ENCODE assay signal across 2 cellular contexts in genomic region chr6:167896648-167897047, GRCh38.
TF ChIP-seq lines count a peak whose summit lies in the region.

No MANE protein-coding gene starts in this region.

TF ChIP-seq in GM23338, 12 proteins besides CTCF, POLR2A, EP300 and RAD21 (continued from another document):
- TF ChIP-seq REST (IDR thresholded peaks at IDR 0.05; ENCODE audit: unreplicated experiment), result no peak
- TF ChIP-seq EZH2phosphoT487 (IDR thresholded peaks at IDR 0.05; ENCODE audit: unreplicated experiment), result no peak
- TF ChIP-seq STAT1 (IDR thresholded peaks at IDR 0.05; ENCODE audit: unreplicated experiment), result no peak
- TF ChIP-seq, protein P1, sequence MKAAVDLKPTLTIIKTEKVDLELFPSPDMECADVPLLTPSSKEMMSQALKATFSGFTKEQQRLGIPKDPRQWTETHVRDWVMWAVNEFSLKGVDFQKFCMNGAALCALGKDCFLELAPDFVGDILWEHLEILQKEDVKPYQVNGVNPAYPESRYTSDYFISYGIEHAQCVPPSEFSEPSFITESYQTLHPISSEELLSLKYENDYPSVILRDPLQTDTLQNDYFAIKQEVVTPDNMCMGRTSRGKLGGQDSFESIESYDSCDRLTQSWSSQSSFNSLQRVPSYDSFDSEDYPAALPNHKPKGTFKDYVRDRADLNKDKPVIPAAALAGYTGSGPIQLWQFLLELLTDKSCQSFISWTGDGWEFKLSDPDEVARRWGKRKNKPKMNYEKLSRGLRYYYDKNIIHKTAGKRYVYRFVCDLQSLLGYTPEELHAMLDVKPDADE (IDR thresholded peaks at IDR 0.05), result no peak
- no peak for TF ChIP-seq CREB1 (CRISPR knock-in tag; IDR thresholded peaks at IDR 0.05; ENCODE audit: low read depth)

TF ChIP-seq in K562, 482 proteins besides CTCF, POLR2A, EP300 and RAD21 (continued from another document):
- TF ChIP-seq TRIM24 (IDR thresholded peaks at IDR 0.05) (0 out of 4 replicates have a peak, but pooled peaks of 1 of the 2 experiments have one; percentile 9), ARID1B (IDR thresholded peaks at IDR 0.05) (peak; percentile 90), CBFA2T2 (conservative IDR thresholded peaks at IDR 0.05) (peak; percentile 66), ETV5 (CRISPR knock-in tag; IDR thresholded peaks at IDR 0.05; ENCODE audit: low read depth) (0 out of 2 replicates have a peak, but pooled peaks have one; percentile 23), NCOR1 (IDR thresholded peaks at IDR 0.05) (peak; percentile 73), SOX6 (IDR thresholded peaks at IDR 0.05) (no peak), HDAC8 (tag; IDR thresholded peaks at IDR 0.05) (no peak), HDAC3 (IDR thresholded peaks at IDR 0.05; ENCODE audit: borderline replicate concordance, partially characterized antibody) (peak; percentile 47), CXXC5 (CRISPR knock-in tag; IDR thresholded peaks at IDR 0.05) (0 out of 2 replicates have a peak, but pooled peaks have one; percentile 12), ZKSCAN3 (CRISPR knock-in tag; IDR thresholded peaks at IDR 0.05) (no peak), TAL1 (IDR thresholded peaks at IDR 0.05) (peak; percentile 82), PML (IDR thresholded peaks at IDR 0.05; ENCODE audit: low read length) (peak; percentile 27; the same call in 1 of the 2 replicates), SMAD3 (CRISPR knock-in tag; conservative IDR thresholded peaks at IDR 0.05) (no peak), GATAD2B (IDR thresholded peaks at IDR 0.05; ENCODE audit: borderline replicate concordance) (no peak), RBM34 (IDR thresholded peaks at IDR 0.05; ENCODE audit: borderline replicate concordance, insufficient read depth, low read length) (0 out of 2 replicates have a peak, but pooled peaks have one; percentile 16), EHMT2 (IDR thresholded peaks at IDR 0.05) (peak; percentile 31; the same call in 1 of the 2 replicates), BDP1 (IDR thresholded peaks at IDR 0.05; ENCODE audit: insufficient read depth, insufficient read length) (no peak), PHF21A (IDR thresholded peaks at IDR 0.05; ENCODE audit: borderline replicate concordance, low read depth) (no peak), DACH1 (IDR thresholded peaks at IDR 0.05; ENCODE audit: partially characterized antibody) (peak; percentile 18), POLR2AphosphoS5 (IDR thresholded peaks at IDR 0.05; ENCODE audit: control insufficient read depth, insufficient read depth, low read depth, low read length) (peak; percentile 36; the same call in 1 of the 2 replicates), SMARCA4 (IDR thresholded peaks at IDR 0.05) (peak; percentile 81), YY1 (IDR thresholded peaks at IDR 0.05; ENCODE audit: borderline replicate concordance in 1 of 3, control insufficient read depth in 1 of 3, extremely low read depth in 1 of 3, insufficient read depth in 3 of 3, insufficient read length in 1 of 3, insufficient replicate concordance in 2 of 3, low read depth in 1 of 3, low read length in 2 of 3) (no peak), CCNT2 (IDR thresholded peaks at IDR 0.05; ENCODE audit: borderline replicate concordance, extremely low read depth, insufficient read length, low read depth, low read length) (peak; percentile 49), NFATC3 (IDR thresholded peaks at IDR 0.05) (no peak), MEIS2 (IDR thresholded peaks at IDR 0.05; ENCODE audit: partially characterized antibody) (peak; percentile 39), CC2D1A (IDR thresholded peaks at IDR 0.05) (no peak)
- TF ChIP-seq, protein P2, sequence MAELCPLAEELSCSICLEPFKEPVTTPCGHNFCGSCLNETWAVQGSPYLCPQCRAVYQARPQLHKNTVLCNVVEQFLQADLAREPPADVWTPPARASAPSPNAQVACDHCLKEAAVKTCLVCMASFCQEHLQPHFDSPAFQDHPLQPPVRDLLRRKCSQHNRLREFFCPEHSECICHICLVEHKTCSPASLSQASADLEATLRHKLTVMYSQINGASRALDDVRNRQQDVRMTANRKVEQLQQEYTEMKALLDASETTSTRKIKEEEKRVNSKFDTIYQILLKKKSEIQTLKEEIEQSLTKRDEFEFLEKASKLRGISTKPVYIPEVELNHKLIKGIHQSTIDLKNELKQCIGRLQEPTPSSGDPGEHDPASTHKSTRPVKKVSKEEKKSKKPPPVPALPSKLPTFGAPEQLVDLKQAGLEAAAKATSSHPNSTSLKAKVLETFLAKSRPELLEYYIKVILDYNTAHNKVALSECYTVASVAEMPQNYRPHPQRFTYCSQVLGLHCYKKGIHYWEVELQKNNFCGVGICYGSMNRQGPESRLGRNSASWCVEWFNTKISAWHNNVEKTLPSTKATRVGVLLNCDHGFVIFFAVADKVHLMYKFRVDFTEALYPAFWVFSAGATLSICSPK (IDR thresholded peaks at IDR 0.05; ENCODE audit: borderline replicate concordance), result no peak
- TF ChIP-seq, protein P3, sequence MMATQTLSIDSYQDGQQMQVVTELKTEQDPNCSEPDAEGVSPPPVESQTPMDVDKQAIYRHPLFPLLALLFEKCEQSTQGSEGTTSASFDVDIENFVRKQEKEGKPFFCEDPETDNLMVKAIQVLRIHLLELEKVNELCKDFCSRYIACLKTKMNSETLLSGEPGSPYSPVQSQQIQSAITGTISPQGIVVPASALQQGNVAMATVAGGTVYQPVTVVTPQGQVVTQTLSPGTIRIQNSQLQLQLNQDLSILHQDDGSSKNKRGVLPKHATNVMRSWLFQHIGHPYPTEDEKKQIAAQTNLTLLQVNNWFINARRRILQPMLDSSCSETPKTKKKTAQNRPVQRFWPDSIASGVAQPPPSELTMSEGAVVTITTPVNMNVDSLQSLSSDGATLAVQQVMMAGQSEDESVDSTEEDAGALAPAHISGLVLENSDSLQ (IDR thresholded peaks at IDR 0.05), result peak; percentile 27; the same call in 1 of the 2 replicates
- TF ChIP-seq, protein P4, sequence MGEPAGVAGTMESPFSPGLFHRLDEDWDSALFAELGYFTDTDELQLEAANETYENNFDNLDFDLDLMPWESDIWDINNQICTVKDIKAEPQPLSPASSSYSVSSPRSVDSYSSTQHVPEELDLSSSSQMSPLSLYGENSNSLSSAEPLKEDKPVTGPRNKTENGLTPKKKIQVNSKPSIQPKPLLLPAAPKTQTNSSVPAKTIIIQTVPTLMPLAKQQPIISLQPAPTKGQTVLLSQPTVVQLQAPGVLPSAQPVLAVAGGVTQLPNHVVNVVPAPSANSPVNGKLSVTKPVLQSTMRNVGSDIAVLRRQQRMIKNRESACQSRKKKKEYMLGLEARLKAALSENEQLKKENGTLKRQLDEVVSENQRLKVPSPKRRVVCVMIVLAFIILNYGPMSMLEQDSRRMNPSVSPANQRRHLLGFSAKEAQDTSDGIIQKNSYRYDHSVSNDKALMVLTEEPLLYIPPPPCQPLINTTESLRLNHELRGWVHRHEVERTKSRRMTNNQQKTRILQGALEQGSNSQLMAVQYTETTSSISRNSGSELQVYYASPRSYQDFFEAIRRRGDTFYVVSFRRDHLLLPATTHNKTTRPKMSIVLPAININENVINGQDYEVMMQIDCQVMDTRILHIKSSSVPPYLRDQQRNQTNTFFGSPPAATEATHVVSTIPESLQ (CRISPR knock-in tag; IDR thresholded peaks at IDR 0.05), result no peak
- TF ChIP-seq, protein P5, sequence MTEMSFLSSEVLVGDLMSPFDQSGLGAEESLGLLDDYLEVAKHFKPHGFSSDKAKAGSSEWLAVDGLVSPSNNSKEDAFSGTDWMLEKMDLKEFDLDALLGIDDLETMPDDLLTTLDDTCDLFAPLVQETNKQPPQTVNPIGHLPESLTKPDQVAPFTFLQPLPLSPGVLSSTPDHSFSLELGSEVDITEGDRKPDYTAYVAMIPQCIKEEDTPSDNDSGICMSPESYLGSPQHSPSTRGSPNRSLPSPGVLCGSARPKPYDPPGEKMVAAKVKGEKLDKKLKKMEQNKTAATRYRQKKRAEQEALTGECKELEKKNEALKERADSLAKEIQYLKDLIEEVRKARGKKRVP (CRISPR knock-in tag; IDR thresholded peaks at IDR 0.05), result no peak
TF ChIP-seq in K562: peak in this region for 27.
